ENCODE assay signal across 9 cellular contexts in the genomic region with DNA sequence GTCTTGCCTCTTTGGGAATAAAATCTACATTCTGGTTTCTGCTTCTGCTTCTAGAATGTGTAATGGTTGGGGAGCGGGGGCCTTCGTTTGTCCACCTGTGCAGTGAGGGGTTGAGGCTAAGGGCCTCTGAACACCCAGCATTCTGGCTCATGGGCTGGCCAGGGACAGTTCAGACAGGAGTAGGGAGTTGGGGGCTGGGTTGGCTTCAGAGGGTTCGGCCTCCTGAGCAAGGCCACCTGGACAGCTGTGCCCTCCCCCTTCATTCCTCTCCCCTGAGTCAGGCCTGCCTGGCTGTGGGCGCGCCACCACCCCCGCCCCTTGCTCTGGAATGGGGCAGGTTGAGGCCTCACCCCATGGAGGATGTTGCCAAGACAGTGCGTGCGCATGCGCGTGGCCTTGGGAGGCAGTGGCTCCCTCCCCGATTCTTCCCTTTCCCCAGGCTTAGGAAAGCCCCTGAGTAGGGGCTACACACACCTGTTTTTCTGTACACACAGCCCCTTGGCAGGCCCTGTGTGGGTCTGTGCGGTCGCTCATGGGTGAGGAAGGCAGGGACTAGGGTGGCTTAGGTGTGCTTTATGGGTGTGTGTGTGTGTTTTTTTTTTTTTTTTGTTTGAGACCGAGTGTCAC. TPM values are rescaled to one million over a fixed set of nuclear protein-coding genes. Genes with fewer than 3 reads are reported as not detected.
DNase-seq lines count a peak whose midpoint lies in the region; ATAC-seq and TF ChIP-seq lines count a peak whose summit lies in the region.
"Had no signal": no experiment of that assay in that cellular context is flagged by ENCODE, and none has a peak within 500 bp of the region (broad histone marks: within the 10 kb centered on the region; RNA-seq: fewer than 3 reads in every experiment).

No MANE protein-coding gene starts in this region.

- no peak for ATAC-seq in HG03159 (IDR thresholded peaks at IDR 0.05; ENCODE audit: unreplicated experiment)
- ATAC-seq in HG02571 (IDR thresholded peaks at IDR 0.05; ENCODE audit: unreplicated experiment), result no peak
- ATAC-seq in HG03095 (IDR thresholded peaks at IDR 0.05; ENCODE audit: unreplicated experiment), result no peak

- H3K4me3 Mint-ChIP-seq in Caco-2 (ENCODE audit: unreplicated experiment), result peak overlapping the region; percentile 62
- H3K4me3 Mint-ChIP-seq in nephron, result peak overlapping the region; percentile 47 to 68 (median 59)

- POLR2A ChIA-PET in Caco-2 (lab: Charles Lee), result interaction anchor here (0.6 kb wide), 1 partner anchor 70 kb away, joined by 4 read pairs; no protein-coding TSS in a partner anchor

- H3K9me3 ChIP-seq in Caco-2, result no peaks in the 10 kb centered on the region
- H3K9me3 ChIP-seq in MG63, result no peaks in the 10 kb centered on the region
- H3K9me3 ChIP-seq in esophagus (ENCODE audit: control insufficient read depth in 2 of 2, insufficient read depth in 1 of 2, low read depth in 1 of 2, low read length in 1 of 2), result no peaks in the 10 kb centered on the region

- H3K36me3 ChIP-seq in Caco-2 (ENCODE audit: control insufficient read depth, insufficient read depth, low read length) (no peaks in the 10 kb centered on the region), MG63 (no peaks in the 10 kb centered on the region), esophagus (ENCODE audit: control insufficient read depth in 2 of 2, insufficient read depth in 2 of 2, low read length in 1 of 2) (peaks cover 0 to 4% of the 10 kb centered on the region in 2 donors)

- H3K27me3 ChIP-seq in Caco-2 (replicated peaks; ENCODE audit: control insufficient read depth, insufficient read depth, low read length), result no peaks in the 10 kb centered on the region
- H3K27me3 ChIP-seq in MG63, result no peaks in the 10 kb centered on the region
- H3K27me3 ChIP-seq in esophagus (ENCODE audit: control insufficient read depth in 1 of 2, insufficient read depth in 2 of 2, low read length in 2 of 2), result no peaks in the 10 kb centered on the region

- TF ChIP-seq CTCF in Caco-2 (IDR thresholded peaks at IDR 0.05; ENCODE audit: insufficient read depth in 1 of 2, low read depth in 1 of 2, low read length in 1 of 2, severe bottlenecking in 1 of 2, unreplicated experiment in 1 of 2), result no peak
- no peak for TF ChIP-seq CTCF in nephron (IDR thresholded peaks at IDR 0.05; ENCODE audit: unreplicated experiment in 3 of 3)

- H3K36me3 Mint-ChIP-seq in Caco-2 (ENCODE audit: insufficient read depth, unreplicated experiment) (peaks cover 52% of the 10 kb centered on the region), nephron (ENCODE audit: low read depth) (peaks cover 13% of the 10 kb centered on the region)

- H3K27me3 Mint-ChIP-seq in Caco-2 (ENCODE audit: insufficient read depth, unreplicated experiment) (no peaks in the 10 kb centered on the region), nephron (ENCODE audit: low read depth) (peaks cover 10% of the 10 kb centered on the region)

- H3K4me1 ChIP-seq in Caco-2, result peaks cover 60% of the 10 kb centered on the region
- H3K4me1 ChIP-seq in esophagus (ENCODE audit: control insufficient read depth in 2 of 2, insufficient read depth in 2 of 2, low read length in 1 of 2), result peaks cover 0 to 30% of the 10 kb centered on the region in 2 donors

- peak overlapping the region; percentile 97 to 100 for H3K27ac ChIP-seq in esophagus (ENCODE audit: low read depth in 2 of 2, low read length in 1 of 2)

- TSS peak; percentile 60 for BruUV-seq in Caco-2 (replicated peaks; lab: Mats Ljungman, UMichigan)

- CTCF ChIA-PET in Caco-2 (lab: Charles Lee), result interaction anchor here (3.4 kb wide), 1 partner anchor 48 kb away, joined by 21 read pairs; no protein-coding TSS in a partner anchor

- H3K27ac Mint-ChIP-seq in Caco-2 (ENCODE audit: unreplicated experiment) (peak overlapping the region; percentile 93), nephron (peak overlapping the region; percentile 93 to 98 (median 96))

- peak overlapping the region; percentile 14; the same call in 1 of the 2 replicates for H3K4me3 ChIP-seq in Caco-2 (ENCODE audit: low read depth, low read length)
- no peak overlapping the region for H3K4me3 ChIP-seq in MG63
- H3K4me3 ChIP-seq in esophagus (ENCODE audit: low read depth in 1 of 2, low read length in 2 of 2), result no peak overlapping the region

- peaks cover 46% of the 10 kb centered on the region for H3K4me1 Mint-ChIP-seq in Caco-2 (ENCODE audit: low read depth, unreplicated experiment)
- H3K4me1 Mint-ChIP-seq in nephron, result peaks cover 55% of the 10 kb centered on the region

- H3K9me3 Mint-ChIP-seq in Caco-2 (ENCODE audit: unreplicated experiment), result no peaks in the 10 kb centered on the region
- H3K9me3 Mint-ChIP-seq in nephron, result no peaks in the 10 kb centered on the region

- whole genome bisulfite sequencing in esophagus, 2 donors, result 47 to 54% methylated on average over 12 to 14 of the region's 14 CpGs

- intact Hi-C loops in Caco-2 (cut with micrococcal nuclease; ENCODE audit: unreplicated experiment), result loop anchor here (1.0 kb wide), 2 partner anchors 19 to 44 kb away; a partner anchor contains a TSS

- DNase-seq in Caco-2 (peak; percentile 97 to 99), MG63 (peak; percentile 42), foreskin melanocyte (no peak)

RNA-seq across cellular contexts. Expression of a gene that starts 57.0 kb away (rescaled TPM):
- 177 and 184 TPM in 2 replicates for total RNA-seq in Caco-2 (2022)
- 95.0 and 160 TPM in 2 replicates for total RNA-seq in MG63 (2014; rRNA removed; shearing (Covaris generic); ENCODE audit: low replicate concordance)
- polyA plus RNA-seq in esophagus, result 10 to 100 TPM; 33.2 to 52.2 TPM

RNA-seq across cellular contexts. Expression of a gene that starts 57.3 kb away (rescaled TPM):
- 23.8 and 32.8 TPM in 2 replicates for total RNA-seq in Caco-2 (2022)
- 28.5 and 38.5 TPM in 2 replicates for total RNA-seq in MG63 (2014; rRNA removed; shearing (Covaris generic); ENCODE audit: low replicate concordance)
- polyA plus RNA-seq in esophagus, result 10 to 100 TPM in 1 of 2 donors, 1 to 10 TPM in 1; 4.6 to 11.4 TPM

RNA-seq across cellular contexts. Expression of a gene that starts 57.5 kb away (rescaled TPM):
- total RNA-seq in Caco-2 (2022), result 0.20 TPM in 1 of 2 replicates, not detected in the other
- total RNA-seq in MG63 (2014; rRNA removed; shearing (Covaris generic); ENCODE audit: low replicate concordance), result 50.0 and 51.2 TPM in 2 replicates
- polyA plus RNA-seq in esophagus, result 1 to 10 TPM; 2.8 to 4.9 TPM
- total RNA-seq: T-helper 1 cell treated with Interleukin-12 subunit alpha and Interleukin-12 subunit beta and Interleukin-4 antibody, amounts not matched to agents 30 ng/mL and 1 ng/mL, for 36 hours had no signal

Comparison
In these comparisons a context has a peak if more than half of its experiments do, and no peak if none do; other contexts are left out.
1. RNA of a gene that starts 57.5 kb away (total RNA-seq): 50.0 to 51.2 TPM in MG63; 0.20 TPM in Caco-2; every median in the first group is over 10 times any median in the second.